ENCODE assay signal across 25 cellular contexts in the genomic region with DNA sequence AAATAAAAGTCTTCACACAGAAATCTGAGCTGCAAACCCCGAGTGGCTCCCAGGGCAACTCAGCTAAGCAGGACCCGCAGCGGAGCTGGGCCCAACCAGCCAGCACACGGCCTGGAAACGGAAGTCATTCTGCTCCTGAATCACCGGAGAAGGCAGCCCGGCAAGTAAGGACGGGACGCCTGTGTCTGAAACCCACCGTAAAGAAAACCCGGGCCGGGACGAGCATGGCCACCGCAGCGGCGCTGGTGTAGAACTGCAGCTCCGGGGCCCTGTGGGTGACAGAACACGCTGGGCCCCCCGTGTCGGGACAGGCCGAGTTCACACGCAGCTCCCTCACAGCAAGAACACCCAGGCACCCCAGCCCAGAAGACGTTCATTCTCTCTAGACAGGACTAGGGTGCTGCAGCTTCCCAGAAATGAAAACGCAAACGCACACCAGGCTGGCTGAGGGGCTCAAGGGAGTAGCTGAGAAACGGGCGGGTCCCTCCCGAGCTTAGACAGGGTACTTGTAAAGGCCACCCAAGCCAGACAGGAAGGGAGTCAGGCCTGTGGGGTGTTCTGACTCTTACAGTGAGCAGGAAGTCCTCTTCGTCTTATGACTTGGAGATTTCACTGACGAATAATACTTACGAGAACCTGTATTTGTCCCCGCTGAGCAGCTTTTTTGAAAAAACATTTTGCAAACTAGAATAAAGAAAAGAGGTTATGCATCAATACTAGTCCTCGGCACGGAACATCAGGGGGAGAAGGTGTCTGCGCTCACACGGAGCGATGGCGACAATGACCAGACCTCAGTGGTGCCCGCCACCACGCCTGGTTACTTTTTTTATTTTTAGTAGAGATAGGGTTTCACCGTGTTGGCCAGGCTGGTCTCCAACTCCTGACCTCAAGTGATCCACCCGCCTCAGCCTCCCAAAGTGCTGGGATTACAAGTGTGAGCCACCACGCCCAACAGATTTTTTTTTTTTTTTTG. TPM values are rescaled to one million over a fixed set of nuclear protein-coding genes. Genes with fewer than 3 reads are reported as not detected.
A peak's percentile ranks its signal among the peaks of the same experiment; 100 is the strongest.
DNase-seq lines count a peak whose midpoint lies in the region; ATAC-seq and TF ChIP-seq lines count a peak whose summit lies in the region.
"Had no signal": no experiment of that assay in that cellular context is flagged by ENCODE, and none has a peak within 500 bp of the region (broad histone marks: within the 10 kb centered on the region; RNA-seq: fewer than 3 reads in every experiment).

No MANE protein-coding gene starts in this region.

- ATAC-seq in left ventricle myocardium superior (peak; percentile 48), mucosa of descending colon (no peak), GM21367 (IDR thresholded peaks at IDR 0.05; ENCODE audit: unreplicated experiment) (no peak)
- ATAC-seq: WTC11 had no signal

- H3K4me1 Mint-ChIP-seq in endothelial cell (ENCODE audit: unreplicated experiment), result peaks cover 22% of the 10 kb centered on the region
- H3K4me1 Mint-ChIP-seq: WTC11 had no signal

- H3K27ac ChIP-seq in right atrium auricular region, result no peak overlapping the region

- H3K36me3 Mint-ChIP-seq in endothelial cell (ENCODE audit: low read depth, unreplicated experiment), result peaks cover 20% of the 10 kb centered on the region

- H3K4me1 ChIP-seq in right atrium auricular region (no peaks in the 10 kb centered on the region), mucosa of descending colon (ENCODE audit: low read depth) (no peaks in the 10 kb centered on the region)
- H3K4me1 ChIP-seq: BE2C had no signal

- peak overlapping the region; percentile 31 for H3K4me3 Mint-ChIP-seq in endothelial cell (ENCODE audit: unreplicated experiment)
- H3K4me3 Mint-ChIP-seq: activated naive CD4-positive, alpha-beta T cell treated with anti-CD3 and anti-CD28 coated beads, Interleukin-2, amount 10 ng/mL, durations not matched to agents 7 days and 5 days; activated T-helper 1 cell treated with anti-CD3 and anti-CD28 coated beads, Interleukin-12 subunit alpha, Interleukin-12 subunit beta, Interleukin-2, Interleukin-4 antibody, amounts not matched to agents 30 ng/mL and 10 ng/mL and 1 ng/mL, durations not matched to agents 14 hours and 24 hours and 36 hours; HFFc6; stimulated activated naive CD8-positive, alpha-beta T cell treated with anti-CD3 and anti-CD28 coated beads, Interleukin-15, Interleukin-2, amounts not matched to agents 100 ng/mL and 50 ng/mL, for 24 hours; WTC11 had no signal

- H3K27me3 ChIP-seq in right atrium auricular region, result no peaks in the 10 kb centered on the region
- H3K27me3 ChIP-seq: BE2C had no signal

- peaks cover 6% of the 10 kb centered on the region for H3K27me3 Mint-ChIP-seq in endothelial cell (ENCODE audit: unreplicated experiment)
- H3K27me3 Mint-ChIP-seq: activated naive CD4-positive, alpha-beta T cell treated with anti-CD3 and anti-CD28 coated beads, Interleukin-2, amount 10 ng/mL, durations not matched to agents 7 days and 5 days; progenitor cell of endocrine pancreas; stimulated activated naive CD8-positive, alpha-beta T cell treated with anti-CD3 and anti-CD28 coated beads, Interleukin-15, Interleukin-2, amounts not matched to agents 100 ng/mL and 50 ng/mL, for 24 hours had no signal

- peaks cover 49% of the 10 kb centered on the region for H3K36me3 ChIP-seq in right atrium auricular region
- H3K36me3 ChIP-seq in mucosa of descending colon (ENCODE audit: low read depth), result no peaks in the 10 kb centered on the region

- H3K9me3 Mint-ChIP-seq in endothelial cell (ENCODE audit: unreplicated experiment), result no peaks in the 10 kb centered on the region
- H3K9me3 Mint-ChIP-seq: activated naive CD4-positive, alpha-beta T cell treated with anti-CD3 and anti-CD28 coated beads, Interleukin-2, amount 10 ng/mL, durations not matched to agents 7 days and 5 days; activated T-helper 1 cell treated with anti-CD3 and anti-CD28 coated beads, Interleukin-12 subunit alpha, Interleukin-12 subunit beta, Interleukin-2, Interleukin-4 antibody, amounts not matched to agents 30 ng/mL and 10 ng/mL and 1 ng/mL, durations not matched to agents 14 hours and 24 hours and 36 hours; HFFc6; stimulated activated naive CD8-positive, alpha-beta T cell treated with anti-CD3 and anti-CD28 coated beads, Interleukin-15, Interleukin-2, amounts not matched to agents 100 ng/mL and 50 ng/mL, for 24 hours; WTC11 had no signal

- DNase-seq in left ventricle myocardium superior (peak; percentile 32), right atrium auricular region (ENCODE audit: low spot score) (no peak), endothelial cell (ENCODE audit: low spot score) (no peak), mucosa of descending colon (peak in 2 of 3 donors; percentile 18 to 41), NOMO-1 treated with DMSO at 0.1 percent for 48 hours (lab: John Stamatoyannopoulos, UW; ENCODE audit: unreplicated experiment) (no peak), HUDEP-2 (lab: John Stamatoyannopoulos, UW; ENCODE audit: unreplicated experiment in 76 of 76) (no peak)
- DNase-seq: activated CD4-positive, alpha-beta T cell treated with anti-CD3 and anti-CD28 coated beads, Interleukin-2, amount 50 U/mL, for 1 hour; activated naive CD4-positive, alpha-beta T cell treated with anti-CD3 and anti-CD28 coated beads, Interleukin-2, amount 10 ng/mL, durations not matched to agents 7 days and 5 days; amniotic stem cell; BE2C; DMS79; effector CD8-positive, alpha-beta T cell; glutamatergic neuron; HFFc6; IMR-90; mesendoderm; NCI-H1092 treated with DMSO at 0.1 percent for 48 hours; NCI-H187 treated with DMSO at 0.1 percent for 48 hours; NCI-H524 treated with DMSO at 0.1 percent for 48 hours; SIG-M5 had no signal

- TF ChIP-seq CTCF in right atrium auricular region (IDR thresholded peaks at IDR 0.05) (no peak), endothelial cell (IDR thresholded peaks at IDR 0.05; ENCODE audit: unreplicated experiment) (no peak), mucosa of descending colon (IDR thresholded peaks at IDR 0.05) (no peak)

- H3K4me3 ChIP-seq in right atrium auricular region (no peak overlapping the region), mucosa of descending colon (no peak overlapping the region)

- intact Hi-C loops in left ventricle myocardium superior (cut with micrococcal nuclease) (no loop called here), mucosa of descending colon (cut with DNase I, micrococcal nuclease) (no loop called here)

- H3K9me3 ChIP-seq in right atrium auricular region (no peaks in the 10 kb centered on the region), mucosa of descending colon (no peaks in the 10 kb centered on the region)
- H3K9me3 ChIP-seq: BE2C had no signal

- peak overlapping the region; percentile 52 for H3K27ac Mint-ChIP-seq in endothelial cell (ENCODE audit: unreplicated experiment)
- H3K27ac Mint-ChIP-seq: activated naive CD4-positive, alpha-beta T cell treated with anti-CD3 and anti-CD28 coated beads, Interleukin-2, amount 10 ng/mL, durations not matched to agents 7 days and 5 days; activated T-helper 1 cell treated with anti-CD3 and anti-CD28 coated beads, Interleukin-12 subunit alpha, Interleukin-12 subunit beta, Interleukin-2, Interleukin-4 antibody, amounts not matched to agents 30 ng/mL and 10 ng/mL and 1 ng/mL, durations not matched to agents 14 hours and 24 hours and 36 hours; HFFc6; progenitor cell of endocrine pancreas; WTC11 had no signal

RNA-seq across cellular contexts. Expression of a gene that starts 10.9 kb away (rescaled TPM):
- 26.1 TPM for total RNA-seq in left ventricle myocardium superior
- total RNA-seq in right atrium auricular region, result 10 to 100 TPM; 16.2 to 19.7 TPM
- total RNA-seq in endothelial cell (ENCODE audit: unreplicated experiment), result 71.0 TPM
- 10 to 100 TPM; 31.9 to 45.6 (median 36.8) TPM for total RNA-seq in mucosa of descending colon

RNA-seq across cellular contexts. Expression of a gene that starts 22.8 kb away (rescaled TPM):
- 25.3 TPM for total RNA-seq in left ventricle myocardium superior
- total RNA-seq in right atrium auricular region, result 10 to 100 TPM; 18.4 to 22.1 TPM
- total RNA-seq in endothelial cell (ENCODE audit: unreplicated experiment), result 140 TPM
- total RNA-seq in mucosa of descending colon, result 10 to 100 TPM; 32.4 to 75.2 (median 73.8) TPM

RNA-seq across cellular contexts. Expression of a gene that starts 37.8 kb away (rescaled TPM):
- total RNA-seq in left ventricle myocardium superior (47.9 TPM), right atrium auricular region (10 to 100 TPM; 17.5 to 26.9 TPM), endothelial cell (ENCODE audit: unreplicated experiment) (26.7 TPM), mucosa of descending colon (1 to 10 TPM; 7.2 to 8.7 (median 7.4) TPM)

RNA-seq across cellular contexts. Expression of a gene that starts 54.4 kb away (rescaled TPM):
- total RNA-seq in left ventricle myocardium superior, result 22.3 TPM
- total RNA-seq in right atrium auricular region, result 1 to 10 TPM; 4.3 to 8.2 TPM
- total RNA-seq in endothelial cell (ENCODE audit: unreplicated experiment), result 109 TPM
- total RNA-seq in mucosa of descending colon, result 10 to 100 TPM; 67.1 to 91.0 (median 83.5) TPM

RNA-seq across cellular contexts. Expression of a gene that starts 54.5 kb away (rescaled TPM):
- total RNA-seq in left ventricle myocardium superior (131 TPM), right atrium auricular region (10 to 100 TPM; 42.4 to 45.6 TPM), endothelial cell (ENCODE audit: unreplicated experiment) (84.4 TPM), mucosa of descending colon (100 to 1,000 TPM in 2 of 3 donors, 10 to 100 TPM in 1; 67.8 to 118 (median 109) TPM)

Comparison
In these comparisons a context has a peak if more than half of its experiments do, and no peak if none do; other contexts are left out.
1. DNase-seq: peak in left ventricle myocardium superior (single experiment) and mucosa of descending colon (2 of 3); none in right atrium auricular region (single experiment), endothelial cell (single experiment), NOMO-1 treated with DMSO at 0.1 percent for 48 hours (single experiment) and HUDEP-2 (0 of 76).